20 cellular contexts compared by ENCODE assay signal in the genomic region with DNA sequence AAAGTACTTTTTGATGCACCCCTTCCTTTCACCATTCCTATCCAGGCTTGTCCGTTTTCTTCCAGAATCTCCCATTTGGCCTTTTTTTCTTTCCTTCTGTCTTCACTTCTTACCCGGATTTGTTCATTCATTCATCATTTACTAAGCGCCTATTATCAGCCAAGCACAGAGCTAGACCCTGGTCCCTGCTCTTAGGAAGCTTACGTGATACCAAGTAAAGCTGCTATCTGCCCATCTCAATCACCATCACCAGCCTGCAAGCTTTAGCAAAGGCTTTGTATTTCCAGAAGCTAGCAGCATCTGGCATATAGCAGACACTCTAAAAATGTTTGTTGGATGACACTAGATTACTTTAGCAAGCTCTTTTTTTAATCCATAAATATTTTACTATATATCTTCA.
"Had no signal": no experiment of that assay in that cellular context is flagged by ENCODE, and none has a peak within 500 bp of the region (broad histone marks: within the 10 kb centered on the region; RNA-seq: fewer than 3 reads in every experiment).

No MANE protein-coding gene starts in this region.

- H3K4me1 ChIP-seq: right lobe of liver had no signal

- ATAC-seq: left lung; mucosa of descending colon; natural killer cell treated with Interleukin-12 subunit alpha and Interleukin-12 subunit beta and Interleukin-15 and Interleukin-18, amount 100 ng/mL, for 72 hours; right lobe of liver had no signal

- H3K9me3 ChIP-seq: esophagus squamous epithelium, left lung, mucosa of descending colon, right lobe of liver, testis had no signal

- H3K4me3 ChIP-seq: esophagus squamous epithelium, left lung, lung, mucosa of descending colon, right lobe of liver, testis had no signal

- DNase-seq: activated CD4-positive, alpha-beta T cell treated with anti-CD3 and anti-CD28 coated beads for 4 hours; activated CD4-positive, alpha-beta T cell treated with anti-CD3 and anti-CD28 coated beads, Interleukin-2, amount 50 U/mL, for 4 hours; activated effector memory CD4-positive, alpha-beta T cell treated with Interleukin-2 at 50 U/mL for 16 hours; activated naive CD4-positive, alpha-beta T cell treated with Interleukin-2 at 50 U/mL for 16 hours; activated T-cell treated with anti-CD3 and anti-CD28 coated beads for 4 hours; anterior cingulate cortex; dermis blood vessel endothelial cell; effector CD4-positive, alpha-beta T cell; esophagus squamous epithelium; foreskin melanocyte; left lung; mucosa of descending colon; right lobe of liver; stimulated activated CD4-positive, alpha-beta T cell treated with anti-CD3 and anti-CD28 coated beads, Interleukin-2, amount 100 ng/mL, for 48 hours; stimulated activated naive CD4-positive, alpha-beta T cell treated with Interleukin-2 at 50 U/mL for 16 hours; T-helper 2 cell; testis; trophoblast cell had no signal

- H3K27ac ChIP-seq: esophagus squamous epithelium, left lung, right lobe of liver, testis had no signal

- H3K27me3 ChIP-seq: esophagus squamous epithelium, left lung, right lobe of liver, testis had no signal

- H3K36me3 ChIP-seq: esophagus squamous epithelium, left lung, right lobe of liver had no signal
